In the genomic region with DNA sequence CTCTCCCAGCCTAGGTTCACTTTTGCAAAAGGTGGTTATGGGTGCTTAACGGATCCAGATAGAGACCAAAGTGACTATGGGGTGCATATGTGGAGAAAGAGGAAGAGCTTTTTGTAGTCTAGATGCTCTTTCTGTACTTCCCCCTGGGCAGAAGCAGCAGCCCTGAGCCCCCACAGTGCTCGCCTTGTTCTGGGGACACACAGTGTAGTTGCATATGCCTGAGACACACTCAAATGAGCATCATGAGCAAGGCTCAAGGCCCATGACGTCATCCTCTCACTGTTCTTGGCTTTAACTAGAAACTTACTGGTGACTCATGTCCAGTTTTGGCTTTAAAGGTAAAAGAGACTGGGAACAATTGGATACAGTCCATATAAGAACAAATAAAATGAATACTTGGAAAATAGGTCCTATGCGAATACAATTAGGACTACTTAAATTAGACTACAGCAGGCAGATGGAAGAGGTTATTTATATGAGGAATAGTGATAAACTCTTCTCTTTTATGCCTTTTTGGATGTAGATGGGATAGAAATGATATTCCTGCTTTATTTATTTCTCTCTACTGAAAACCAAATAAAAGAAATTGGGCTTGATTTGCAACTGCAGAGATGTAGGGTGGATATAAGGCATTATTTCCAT, we compare ENCODE assay signal across 8 cellular contexts. TPM values are rescaled to one million over a fixed set of nuclear protein-coding genes. Genes with fewer than 3 reads are reported as not detected.
DNase-seq lines count a peak whose midpoint lies in the region; ATAC-seq and TF ChIP-seq lines count a peak whose summit lies in the region.

No MANE protein-coding gene starts in this region.

- peak overlapping the region; percentile 11; the same call in 1 of the 2 replicates for H2AFZ ChIP-seq in Karpas-422 (ENCODE audit: low read length)

- no peak for TF ChIP-seq CTCF in AG09309 (IDR thresholded peaks at IDR 0.05; ENCODE audit: control insufficient read depth, insufficient read depth, low read depth, low read length, missing control alignments)
- TF ChIP-seq CTCF in brain microvascular endothelial cell (IDR thresholded peaks at IDR 0.05; ENCODE audit: low read depth, low read length, missing control alignments) = no peak
- TF ChIP-seq CTCF in liver (IDR thresholded peaks at IDR 0.05; ENCODE audit: low read depth, low read length, missing input control) = no peak

- peak; percentile 96 for DNase-seq in AG09309 (ENCODE audit: low read depth)
- DNase-seq in Karpas-422 = peak; percentile 94
- peak; percentile 97 for DNase-seq in brain microvascular endothelial cell
- peak; percentile 86 to 88 for DNase-seq in aorta
- no peak for DNase-seq in stimulated activated CD4-positive, alpha-beta T cell treated with anti-CD3 and anti-CD28 coated beads, Interleukin-15, amount 100 ng/mL, for 24 hours
- DNase-seq in NCI-H748 (lab: John Stamatoyannopoulos, UW; ENCODE audit: unreplicated experiment) = no peak

- no peaks in the 10 kb centered on the region for H3K36me3 ChIP-seq in Karpas-422 (ENCODE audit: insufficient read depth, low read length)
- no peaks in the 10 kb centered on the region for H3K36me3 ChIP-seq in brain microvascular endothelial cell (replicated peaks)
- no peaks in the 10 kb centered on the region for H3K36me3 ChIP-seq in liver (ENCODE audit: control insufficient read depth in 4 of 4, insufficient read depth in 3 of 4, low read depth in 1 of 4, low read length in 3 of 4)
- H3K36me3 ChIP-seq in aorta (ENCODE audit: control insufficient read depth in 1 of 2, insufficient read depth in 2 of 2, low read length in 1 of 2) = no peaks in the 10 kb centered on the region

- H3K9ac ChIP-seq in Karpas-422 (ENCODE audit: low read length) (peak overlapping the region; percentile 73), liver (ENCODE audit: low read depth in 1 of 2, low read length in 2 of 2) (peak overlapping the region in 1 of 2 donors; percentile 14)

- intact Hi-C loops in aorta (cut with DNase I) = loop anchor here in 1 of 2 donors (5.0 kb wide), 1 partner anchor 135 kb away; no protein-coding TSS in a partner anchor

- H3K4me1 ChIP-seq in Karpas-422 (ENCODE audit: low read length) (peaks cover 32% of the 10 kb centered on the region), liver (ENCODE audit: control insufficient read depth in 4 of 4, insufficient read depth in 4 of 4, low read length in 3 of 4) (peaks cover 5 to 11% (median 7%) of the 10 kb centered on the region in 4 donors), aorta (ENCODE audit: control insufficient read depth in 1 of 2, insufficient read depth in 2 of 2, low read length in 2 of 2) (peaks cover 2 to 3% of the 10 kb centered on the region in 2 donors)

- no peaks in the 10 kb centered on the region for H3K9me2 ChIP-seq in Karpas-422 (replicated peaks; ENCODE audit: insufficient read depth, low read length)

- no peak for TF ChIP-seq RAD21 in liver (IDR thresholded peaks at IDR 0.05)

- peak overlapping the region; percentile 68 for H3K4me2 ChIP-seq in Karpas-422 (ENCODE audit: low read depth, low read length, poor library complexity, severe bottlenecking)

- no peaks in the 10 kb centered on the region for H3K9me3 ChIP-seq in Karpas-422 (ENCODE audit: low read length)
- H3K9me3 ChIP-seq in liver (ENCODE audit: control insufficient read depth in 4 of 4, low read length in 3 of 4) = no peaks in the 10 kb centered on the region
- H3K9me3 ChIP-seq in aorta (ENCODE audit: control insufficient read depth, low read length) = no peaks in the 10 kb centered on the region

- no peaks in the 10 kb centered on the region for H3K79me2 ChIP-seq in Karpas-422 (ENCODE audit: low read length)

- peak; percentile 48 for ATAC-seq in GM19452 (IDR thresholded peaks at IDR 0.05; ENCODE audit: unreplicated experiment)
- ATAC-seq in aorta (ENCODE audit: low FRiP score) = peak; percentile 92

- in situ Hi-C loops in brain microvascular endothelial cell (cut with HindIII; ENCODE audit: low pct_ligation_motif_present, low sequenced_read_pairs) = no loop called here

- WGBS in liver = 75% methylated on average over 4 of the region's 4 CpGs
- 20 to 22% methylated on average over 4 of the region's 4 CpGs for WGBS in aorta, 2 donors

- H3K27me3 ChIP-seq in Karpas-422 (ENCODE audit: low read length) = no peaks in the 10 kb centered on the region
- H3K27me3 ChIP-seq in brain microvascular endothelial cell (replicated peaks) = no peaks in the 10 kb centered on the region
- no peaks in the 10 kb centered on the region for H3K27me3 ChIP-seq in liver (ENCODE audit: control insufficient read depth in 4 of 4, insufficient read depth in 4 of 4, low read length in 3 of 4)
- no peaks in the 10 kb centered on the region for H3K27me3 ChIP-seq in aorta (ENCODE audit: control insufficient read depth in 1 of 2, insufficient read depth in 2 of 2, low read length in 1 of 2)

- no peaks in the 10 kb centered on the region for H4K20me1 ChIP-seq in Karpas-422 (ENCODE audit: insufficient read depth, low read depth, low read length)

- H3K4me3 ChIP-seq in AG09309 (ENCODE audit: control insufficient read depth, low read depth, low read length) = no peak overlapping the region
- peak overlapping the region; percentile 45; the same call in 1 of the 2 replicates for H3K4me3 ChIP-seq in Karpas-422 (ENCODE audit: low read length)
- no peak overlapping the region for H3K4me3 ChIP-seq in brain microvascular endothelial cell (ENCODE audit: low read depth, low read length)
- no peak overlapping the region for H3K4me3 ChIP-seq in liver (ENCODE audit: low read depth in 1 of 3, low read length in 3 of 3)
- H3K4me3 ChIP-seq in aorta (ENCODE audit: low read length in 2 of 2) = no peak overlapping the region

- H3K27ac ChIP-seq in Karpas-422 (ENCODE audit: low read length) (peak overlapping the region; percentile 94), brain microvascular endothelial cell (no peak overlapping the region), liver (ENCODE audit: low read depth in 1 of 2, low read length in 2 of 2) (no peak overlapping the region), aorta (ENCODE audit: low read depth in 1 of 2, low read length in 2 of 2) (peak overlapping the region in 1 of 2 donors; percentile 30)

TF ChIP-seq in liver, 16 proteins besides CTCF, POLR2A, EP300 and RAD21:
- TF ChIP-seq, protein P1, sequence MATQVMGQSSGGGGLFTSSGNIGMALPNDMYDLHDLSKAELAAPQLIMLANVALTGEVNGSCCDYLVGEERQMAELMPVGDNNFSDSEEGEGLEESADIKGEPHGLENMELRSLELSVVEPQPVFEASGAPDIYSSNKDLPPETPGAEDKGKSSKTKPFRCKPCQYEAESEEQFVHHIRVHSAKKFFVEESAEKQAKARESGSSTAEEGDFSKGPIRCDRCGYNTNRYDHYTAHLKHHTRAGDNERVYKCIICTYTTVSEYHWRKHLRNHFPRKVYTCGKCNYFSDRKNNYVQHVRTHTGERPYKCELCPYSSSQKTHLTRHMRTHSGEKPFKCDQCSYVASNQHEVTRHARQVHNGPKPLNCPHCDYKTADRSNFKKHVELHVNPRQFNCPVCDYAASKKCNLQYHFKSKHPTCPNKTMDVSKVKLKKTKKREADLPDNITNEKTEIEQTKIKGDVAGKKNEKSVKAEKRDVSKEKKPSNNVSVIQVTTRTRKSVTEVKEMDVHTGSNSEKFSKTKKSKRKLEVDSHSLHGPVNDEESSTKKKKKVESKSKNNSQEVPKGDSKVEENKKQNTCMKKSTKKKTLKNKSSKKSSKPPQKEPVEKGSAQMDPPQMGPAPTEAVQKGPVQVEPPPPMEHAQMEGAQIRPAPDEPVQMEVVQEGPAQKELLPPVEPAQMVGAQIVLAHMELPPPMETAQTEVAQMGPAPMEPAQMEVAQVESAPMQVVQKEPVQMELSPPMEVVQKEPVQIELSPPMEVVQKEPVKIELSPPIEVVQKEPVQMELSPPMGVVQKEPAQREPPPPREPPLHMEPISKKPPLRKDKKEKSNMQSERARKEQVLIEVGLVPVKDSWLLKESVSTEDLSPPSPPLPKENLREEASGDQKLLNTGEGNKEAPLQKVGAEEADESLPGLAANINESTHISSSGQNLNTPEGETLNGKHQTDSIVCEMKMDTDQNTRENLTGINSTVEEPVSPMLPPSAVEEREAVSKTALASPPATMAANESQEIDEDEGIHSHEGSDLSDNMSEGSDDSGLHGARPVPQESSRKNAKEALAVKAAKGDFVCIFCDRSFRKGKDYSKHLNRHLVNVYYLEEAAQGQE (IDR thresholded peaks at IDR 0.05) = no peak
- TF ChIP-seq JUND (IDR thresholded peaks at IDR 0.05) = peak; percentile 83 to 92
- TF ChIP-seq, protein P2, sequence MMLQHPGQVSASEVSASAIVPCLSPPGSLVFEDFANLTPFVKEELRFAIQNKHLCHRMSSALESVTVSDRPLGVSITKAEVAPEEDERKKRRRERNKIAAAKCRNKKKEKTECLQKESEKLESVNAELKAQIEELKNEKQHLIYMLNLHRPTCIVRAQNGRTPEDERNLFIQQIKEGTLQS (IDR thresholded peaks at IDR 0.05) = peak; percentile 27
- TF ChIP-seq YY1 (IDR thresholded peaks at IDR 0.05) = peak; percentile 24

RNA-seq across cellular contexts. Expression of a gene that starts 20.1 kb away (rescaled TPM):
- 22.4 and 27.5 TPM in 2 replicates for total RNA-seq in Karpas-422 (2014; rRNA removed; shearing (Covaris generic); ENCODE audit: low replicate concordance)
- 10 to 100 TPM; 13.3 to 20.6 TPM for total RNA-seq in liver
- 10 to 100 TPM in 1 of 2 donors, 1 to 10 TPM in 1; 3.5 to 21.0 TPM for polyA plus RNA-seq in liver
- 10 to 100 TPM; 28.5 to 34.1 TPM for total RNA-seq in aorta
- 10 to 100 TPM; 10.9 to 14.5 TPM for polyA plus RNA-seq in aorta

RNA-seq across cellular contexts. Expression of a gene that starts 33.3 kb away (rescaled TPM):
- total RNA-seq in Karpas-422 (2014; rRNA removed; shearing (Covaris generic); ENCODE audit: low replicate concordance) = 54.9 and 64.1 TPM in 2 replicates
- total RNA-seq in liver = 10 to 100 TPM; 30.3 to 38.4 TPM
- polyA plus RNA-seq in liver = 10 to 100 TPM in 1 of 2 donors, 1 to 10 TPM in 1; 6.4 to 16.5 TPM
- total RNA-seq in aorta = 100 to 1,000 TPM; 114 to 123 TPM
- 10 to 100 TPM in 1 of 2 donors, 1 to 10 TPM in 1; 3.9 to 15.0 TPM for polyA plus RNA-seq in aorta

RNA-seq across cellular contexts. Expression of a gene that starts 52.9 kb away (rescaled TPM):
- 1.5 and 3.0 TPM in 2 replicates for total RNA-seq in Karpas-422 (2014; rRNA removed; shearing (Covaris generic); ENCODE audit: low replicate concordance)
- total RNA-seq in liver (1 to 10 TPM in 1 of 2 donors, under 1 TPM in 1; 0.84 to 3.1 TPM), aorta (1 to 10 TPM; 2.6 to 3.1 TPM)
- polyA plus RNA-seq in liver (1 to 10 TPM in 1 of 2 donors, under 1 TPM in 1; 0.82 to 2.9 TPM), aorta (1 to 10 TPM; 1.6 to 2.7 TPM)

Comparison
In these comparisons a context has a peak if more than half of its experiments do, and no peak if none do; other contexts are left out.
1. DNase-seq: peak in AG09309 (single experiment), Karpas-422 (single experiment), brain microvascular endothelial cell (single experiment) and aorta (2 of 2); none in stimulated activated CD4-positive, alpha-beta T cell treated with anti-CD3 and anti-CD28 coated beads, Interleukin-15, amount 100 ng/mL, for 24 hours (single experiment) and NCI-H748 (single experiment).